14 cellular contexts compared by ENCODE assay signal in the genomic region with DNA sequence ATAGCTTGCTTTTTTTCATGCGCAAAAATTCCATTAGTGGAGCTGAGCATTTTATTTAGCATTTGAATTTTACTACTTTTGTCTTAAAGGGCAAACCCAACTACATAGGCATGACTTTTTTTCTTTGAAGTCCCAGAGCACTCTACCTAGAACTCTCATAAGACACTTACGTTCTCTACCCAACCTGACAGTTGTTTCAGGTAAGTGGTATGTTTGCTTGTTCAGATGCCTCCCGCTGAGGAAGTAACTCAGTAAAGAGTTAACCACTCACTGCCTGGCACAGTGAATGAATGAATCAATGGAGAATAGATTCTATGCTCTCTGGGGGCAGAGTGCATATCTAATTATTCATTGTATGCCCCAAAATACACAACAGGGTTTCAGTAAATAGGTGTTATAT.
"Had no signal": no experiment of that assay in that cellular context is flagged by ENCODE, and none has a peak within 500 bp of the region (broad histone marks: within the 10 kb centered on the region; RNA-seq: fewer than 3 reads in every experiment).

No MANE protein-coding gene starts in this region.

- H3K9me3 Mint-ChIP-seq: neural progenitor cell had no signal

- ATAC-seq: gastrocnemius medialis, left cardiac atrium, lower lobe of right lung, right lobe of liver, upper lobe of right lung had no signal

- DNase-seq: activated CD8-positive, alpha-beta memory T cell treated with anti-CD3 and anti-CD28 coated beads for 24 hours; activated naive CD4-positive, alpha-beta T cell treated with anti-CD3 and anti-CD28 coated beads, Interleukin-2, amount 50 U/mL, for 16 hours; gastrocnemius medialis; heart right ventricle; left cardiac atrium; lower lobe of right lung; right lobe of liver; T1000; upper lobe of right lung had no signal

- H3K36me3 ChIP-seq: gastrocnemius medialis, heart right ventricle, lower lobe of right lung, neural progenitor cell, right lobe of liver, thoracic aorta, upper lobe of right lung had no signal

- H3K4me2 ChIP-seq: neural progenitor cell had no signal

- H3K9ac ChIP-seq: neural progenitor cell had no signal

- H3K4me3 Mint-ChIP-seq: neural progenitor cell had no signal

- H3K27ac ChIP-seq: epithelial cell of prostate, gastrocnemius medialis, lower lobe of right lung, neural progenitor cell, right lobe of liver, thoracic aorta, upper lobe of right lung had no signal

- H3K27me3 ChIP-seq: gastrocnemius medialis, heart right ventricle, neural progenitor cell, right lobe of liver, upper lobe of right lung had no signal

- H3K4me1 ChIP-seq: gastrocnemius medialis, neural progenitor cell, right lobe of liver had no signal

- FAIRE-seq: astrocyte, bronchial epithelial cell had no signal

- H3K9me3 ChIP-seq: gastrocnemius medialis, heart right ventricle, lower lobe of right lung, right lobe of liver, thoracic aorta, upper lobe of right lung had no signal

- H2AFZ ChIP-seq: neural progenitor cell had no signal

- H3K27ac Mint-ChIP-seq: neural progenitor cell had no signal

- H3K4me3 ChIP-seq: gastrocnemius medialis, heart right ventricle, lower lobe of right lung, neural progenitor cell, right lobe of liver, thoracic aorta, upper lobe of right lung had no signal
